ENCODE assay signal across 8 cellular contexts in the genomic region with DNA sequence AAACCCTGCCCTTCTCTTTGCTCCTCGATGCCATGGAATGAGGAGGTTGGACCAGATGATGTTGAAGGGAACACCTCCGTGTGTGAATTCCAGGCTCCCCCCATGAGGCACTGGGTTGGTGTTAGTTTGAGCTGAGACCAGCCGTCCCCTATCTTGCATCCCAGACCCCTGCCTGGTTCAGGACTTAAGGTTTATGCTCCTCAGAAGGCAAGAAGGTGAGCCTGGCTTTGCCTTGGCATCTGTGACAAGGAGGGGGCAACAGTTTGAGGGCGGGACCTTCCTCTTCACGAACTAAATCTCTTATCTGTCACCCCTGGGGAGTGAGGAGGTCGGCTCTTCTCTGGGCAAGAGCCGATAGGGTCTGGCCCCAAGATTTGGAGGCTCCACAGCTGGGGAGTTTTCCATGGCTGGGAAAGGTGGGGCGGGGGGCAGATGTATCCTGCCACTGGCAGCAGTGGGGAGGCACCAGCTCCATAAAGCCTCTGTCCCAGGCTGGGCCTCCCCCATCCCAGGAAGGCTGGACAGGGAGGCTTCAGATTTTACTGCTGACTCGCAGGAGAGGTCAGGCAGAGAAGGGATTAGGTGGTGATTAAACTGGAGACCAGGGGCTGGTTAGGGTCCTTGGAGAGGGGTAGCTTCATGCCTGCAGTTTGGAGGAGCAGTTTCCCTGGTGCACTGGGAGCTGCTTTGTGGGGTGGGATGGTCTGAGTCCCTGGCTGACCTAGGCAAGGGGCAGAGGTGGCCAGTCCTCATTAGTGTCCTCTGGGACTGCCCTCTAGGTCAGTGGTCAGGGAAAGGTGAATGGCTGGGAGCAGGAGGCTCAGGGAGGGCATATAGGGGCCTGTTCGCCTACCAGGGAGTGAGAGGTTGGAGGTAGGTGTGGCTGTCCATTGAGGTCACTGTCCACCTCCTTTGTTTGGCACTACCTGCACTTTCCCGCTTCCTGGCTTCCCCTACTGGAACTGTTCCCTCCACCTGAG. TPM values are rescaled to one million over a fixed set of nuclear protein-coding genes. Genes with fewer than 3 reads are reported as not detected.
DNase-seq lines count a peak whose midpoint lies in the region; ATAC-seq and TF ChIP-seq lines count a peak whose summit lies in the region.

No MANE protein-coding gene starts in this region.

- DNase-seq in CD8-positive, alpha-beta T cell = peak in 1 of 7 experiments; percentile 21
- DNase-seq in Peyer's patch (no peak), epithelial cell of proximal tubule (ENCODE audit: low read depth) (no peak), omental fat pad (ENCODE audit: low spot score) (no peak), D341Med (ENCODE audit: low spot score) (no peak), NCI-H1436 (lab: John Stamatoyannopoulos, UW) (no peak)

- H3K4me1 Mint-ChIP-seq in CD8-positive, alpha-beta T cell (ENCODE audit: low read depth) = peaks cover 51% of the 10 kb centered on the region

- H3K9me3 Mint-ChIP-seq in CD8-positive, alpha-beta T cell = no peaks in the 10 kb centered on the region

- intact Hi-C loops in CD8-positive, alpha-beta T cell (cut with DNase I, micrococcal nuclease) = loop anchor here in 1 of 2 experiments (1.0 kb wide), 1 partner anchor 28 kb away; no protein-coding TSS in a partner anchor

- TF ChIP-seq CTCF in CD8-positive, alpha-beta T cell (IDR thresholded peaks at IDR 0.05) = no peak
- TF ChIP-seq CTCF in Peyer's patch (IDR thresholded peaks at IDR 0.05) (no peak), epithelial cell of proximal tubule (conservative IDR thresholded peaks at IDR 0.05; ENCODE audit: low read depth, low read length) (no peak), omental fat pad (IDR thresholded peaks at IDR 0.05) (no peak)

- H3K4me1 ChIP-seq in CD8-positive, alpha-beta T cell (ENCODE audit: insufficient read depth, low read length) = peaks cover 38% of the 10 kb centered on the region
- H3K4me1 ChIP-seq in Peyer's patch = peaks cover 0 to 35% (median 10%) of the 10 kb centered on the region in 4 donors

- CTCF ChIA-PET in CD8-positive, alpha-beta T cell (lab: Charles Lee) = interaction anchor here (1.1 to 20.6 kb wide), 6 partner anchors 9 to 109 kb away, joined by 3 to 528 read pairs (median 10); partner anchors contain the start of genes CASTOR1, MTFP1 and RNF215

- no peak for ATAC-seq in CD8-positive, alpha-beta T cell
- ATAC-seq in omental fat pad (ENCODE audit: low FRiP score) (peak; percentile 3), GM21786 (IDR thresholded peaks at IDR 0.05; ENCODE audit: unreplicated experiment) (no peak), GM21825 (IDR thresholded peaks at IDR 0.05; ENCODE audit: unreplicated experiment) (no peak)

- POLR2A ChIA-PET in CD8-positive, alpha-beta T cell (lab: Charles Lee) = interaction anchor here (0.7 to 4.8 kb wide), 6 partner anchors 8 to 109 kb away, joined by 3 to 64 read pairs (median 6); partner anchors contain the start of genes CASTOR1, MTFP1 and TBC1D10A

- H3K27ac ChIP-seq in CD8-positive, alpha-beta T cell (ENCODE audit: low read depth, low read length) = peak overlapping the region; percentile 35
- H3K27ac ChIP-seq in Peyer's patch = peak overlapping the region; percentile 51 to 77 (median 69)

- H3K9me3 ChIP-seq in CD8-positive, alpha-beta T cell (ENCODE audit: low read length) = no peaks in the 10 kb centered on the region
- no peaks in the 10 kb centered on the region for H3K9me3 ChIP-seq in Peyer's patch

- no peaks in the 10 kb centered on the region for H3K36me3 ChIP-seq in CD8-positive, alpha-beta T cell (ENCODE audit: insufficient read depth, low read length)
- peaks cover 0 to 7% (median 0%) of the 10 kb centered on the region in 3 donors for H3K36me3 ChIP-seq in Peyer's patch

- H3K4me3 Mint-ChIP-seq in CD8-positive, alpha-beta T cell = peak overlapping the region; percentile 89

- H3K27ac Mint-ChIP-seq in CD8-positive, alpha-beta T cell = peak overlapping the region; percentile 78

- no peaks in the 10 kb centered on the region for H3K27me3 Mint-ChIP-seq in CD8-positive, alpha-beta T cell (ENCODE audit: low read depth)

- peak overlapping the region; percentile 76 for H3K4me3 ChIP-seq in CD8-positive, alpha-beta T cell (ENCODE audit: low read depth, low read length)
- H3K4me3 ChIP-seq in Peyer's patch (peak overlapping the region; percentile 53 to 86 (median 77)), epithelial cell of proximal tubule (ENCODE audit: low read depth, low read length) (peak overlapping the region; percentile 86)

- no peaks in the 10 kb centered on the region for H3K27me3 ChIP-seq in CD8-positive, alpha-beta T cell (ENCODE audit: insufficient read depth, low read length)
- H3K27me3 ChIP-seq in Peyer's patch = no peaks in the 10 kb centered on the region

- no peak for TF ChIP-seq POLR2A in Peyer's patch (IDR thresholded peaks at IDR 0.05)

- H3K36me3 Mint-ChIP-seq in CD8-positive, alpha-beta T cell = peaks cover 7% of the 10 kb centered on the region

RNA-seq across cellular contexts. Expression of gene SEC14L2, which starts 1.1 kb away (rescaled TPM):
- 100 to 1,000 TPM; 239 to 241 TPM for total RNA-seq in CD8-positive, alpha-beta T cell
- total RNA-seq in Peyer's patch (10 to 100 TPM in 3 of 4 donors, 1 to 10 TPM in 1; 3.3 to 53.6 (median 34.6) TPM), epithelial cell of proximal tubule (36.2 and 49.6 TPM in 2 replicates), omental fat pad (1 to 10 TPM; 3.0 to 8.8 (median 5.0) TPM)

RNA-seq across cellular contexts. Expression of gene RNF215, which starts 10.7 kb away (rescaled TPM):
- total RNA-seq in CD8-positive, alpha-beta T cell = 1 to 10 TPM; 7.0 to 7.4 TPM
- 10 to 100 TPM in 3 of 4 donors, 1 to 10 TPM in 1; 8.6 to 28.9 (median 13.0) TPM for total RNA-seq in Peyer's patch
- total RNA-seq in epithelial cell of proximal tubule = 19.2 and 28.0 TPM in 2 replicates
- 10 to 100 TPM in 3 of 4 donors, 1 to 10 TPM in 1; 6.7 to 16.9 (median 11.8) TPM for total RNA-seq in omental fat pad

RNA-seq across cellular contexts. Expression of gene MTFP1, which starts 27.6 kb away (rescaled TPM):
- 100 to 1,000 TPM; 109 to 117 TPM for total RNA-seq in CD8-positive, alpha-beta T cell
- total RNA-seq in Peyer's patch (10 to 100 TPM; 12.4 to 24.7 (median 19.2) TPM), epithelial cell of proximal tubule (79.7 and 115 TPM in 2 replicates), omental fat pad (10 to 100 TPM; 11.2 to 14.7 (median 14.1) TPM)

RNA-seq across cellular contexts. Expression of gene CCDC157, which starts 41.1 kb away (rescaled TPM):
- total RNA-seq in CD8-positive, alpha-beta T cell = 10 to 100 TPM in 1 of 2 experiments, 1 to 10 TPM in 1; 8.7 to 11.7 TPM
- total RNA-seq in Peyer's patch = 1 to 10 TPM; 3.5 to 8.8 (median 6.9) TPM
- total RNA-seq in epithelial cell of proximal tubule = 2.2 and 5.0 TPM in 2 replicates
- 1 to 10 TPM in 3 of 4 donors, under 1 TPM in 1; 0.95 to 2.7 (median 1.8) TPM for total RNA-seq in omental fat pad

RNA-seq across cellular contexts. Expression of gene SF3A1, which starts 41.3 kb away (rescaled TPM):
- total RNA-seq in CD8-positive, alpha-beta T cell = 100 to 1,000 TPM; 406 to 422 TPM
- total RNA-seq in Peyer's patch (100 to 1,000 TPM in 3 of 4 donors, 10 to 100 TPM in 1; 90.4 to 182 (median 160) TPM), epithelial cell of proximal tubule (42.6 and 44.2 TPM in 2 replicates), omental fat pad (10 to 100 TPM; 38.5 to 71.7 (median 60.4) TPM)
